1 cellular context compared by ENCODE assay signal in genomic region chr14:20604291-20604690, GRCh38.
TF ChIP-seq lines count a peak whose summit lies in the region.

No MANE protein-coding gene starts in this region.

TF ChIP-seq in HepG2, 621 proteins besides CTCF, POLR2A, EP300 and RAD21:
- TF ChIP-seq ZNF512B (CRISPR knock-in tag; IDR thresholded peaks at IDR 0.05; ENCODE audit: borderline replicate concordance) (no peak), CEBPB (IDR thresholded peaks at IDR 0.05; ENCODE audit: borderline replicate concordance, low read depth, low read length) (peak; percentile 37; the same call in 1 of the 2 replicates), ZNF768 (CRISPR knock-in tag; IDR thresholded peaks at IDR 0.05) (no peak), MZF1 (CRISPR knock-in tag; IDR thresholded peaks at IDR 0.05; ENCODE audit: borderline replicate concordance) (no peak)
